29 cellular contexts compared by ENCODE assay signal in the genomic region with DNA sequence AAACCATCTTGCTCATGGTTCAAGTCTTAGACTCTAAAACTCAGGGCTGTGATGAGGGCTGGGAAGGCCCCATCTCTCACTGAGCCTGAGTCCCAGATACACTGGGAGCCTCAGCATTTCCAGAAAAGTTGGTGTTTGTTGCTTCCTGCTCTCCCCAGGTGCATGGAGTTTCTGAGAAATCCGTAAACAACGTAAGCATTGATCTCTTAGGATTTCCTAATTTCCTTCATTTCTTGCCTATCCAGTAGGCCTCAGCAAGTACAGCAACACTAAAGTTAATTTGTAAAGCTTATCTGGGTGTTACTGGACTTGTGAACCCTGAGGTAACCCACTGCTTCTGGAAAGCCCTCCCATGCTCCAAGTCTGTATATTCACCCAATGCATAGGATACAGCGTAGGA.
A peak's percentile ranks its signal among the peaks of the same experiment; 100 is the strongest.
DNase-seq lines count a peak whose midpoint lies in the region; ATAC-seq, FAIRE-seq and TF ChIP-seq lines count a peak whose summit lies in the region.
"Had no signal": no experiment of that assay in that cellular context is flagged by ENCODE, and none has a peak within 500 bp of the region (broad histone marks: within the 10 kb centered on the region; RNA-seq: fewer than 3 reads in every experiment).

No MANE protein-coding gene starts in this region.

- no peak overlapping the region for H3K4ac ChIP-seq in H9 (ENCODE audit: low read depth, low read length)

- H3K27ac ChIP-seq in H9 (ENCODE audit: insufficient read length, low read depth, low read length) (no peak overlapping the region), right lobe of liver (no peak overlapping the region), kidney (ENCODE audit: low read depth in 2 of 2, low read length in 2 of 2) (no peak overlapping the region)
- H3K27ac ChIP-seq: BLaER1 had no signal

- POLR2A ChIA-PET in WTC11 (lab: Charles Lee) = no interaction called here

- no CpG with 5 or more reads among the region's 3 CpGs for WGBS in H9 (ENCODE audit: extremely low coverage, insufficient read length, low lambda C conversion rate)
- WGBS in right lobe of liver (ENCODE audit: insufficient coverage, low coverage, low lambda C conversion rate, missing lambda C conversion rate) = 36% methylated on average over 2 of the region's 3 CpGs

- no peak for DNase-seq in H9
- peak; percentile 8 for DNase-seq in HuH-7 (ENCODE audit: low spot score)
- DNase-seq in WTC11 (ENCODE audit: low spot score) = no peak
- no peak for DNase-seq in right lobe of liver
- DNase-seq in cerebellar nuclear complex (lab: John Stamatoyannopoulos, UW) = no peak
- DNase-seq in NCI-H2107 treated with DMSO at 0.1 percent for 48 hours (lab: John Stamatoyannopoulos, UW; ENCODE audit: unreplicated experiment) = no peak
- no peak for DNase-seq in kidney
- DNase-seq: 8988T; ACHN; BE2C; C1 segment of cervical spinal cord; CD4-positive, alpha-beta memory T cell; CD4-positive, CD25-positive, alpha-beta regulatory T cell; CD8-positive, alpha-beta memory T cell; COR-L47; DMS 273 treated with DMSO at 0.1 percent for 48 hours; DMS153; DMS53; DMS79; DND-41; EL; GDM1 had no signal

- no peaks in the 10 kb centered on the region for H3K79me2 ChIP-seq in H9 (ENCODE audit: insufficient read depth, low read length)

- no peaks in the 10 kb centered on the region for H3K23me2 ChIP-seq in H9 (ENCODE audit: insufficient read length, low read depth, low read length, poor library complexity, severe bottlenecking)

- no peak overlapping the region for H3T11ph ChIP-seq in H9 (ENCODE audit: low read length)

- CTCF ChIA-PET in WTC11 (lab: Charles Lee) = no interaction called here

- H3K23ac ChIP-seq in H9 (ENCODE audit: insufficient read length, low read depth, low read length) = no peak overlapping the region

- no peak overlapping the region for H2BK120ac ChIP-seq in H9 (ENCODE audit: low read depth, low read length, poor library complexity, severe bottlenecking)

- no peak overlapping the region for H2BK5ac ChIP-seq in H9 (ENCODE audit: insufficient read length, low read length)

- H3K4me3 Mint-ChIP-seq in H9 (no peak overlapping the region), WTC11 (no peak overlapping the region)
- H3K4me3 Mint-ChIP-seq: CD14-positive monocyte; CD4-positive, alpha-beta memory T cell; CD4-positive, CD25-positive, alpha-beta regulatory T cell; CD8-positive, alpha-beta memory T cell had no signal

- FAIRE-seq in kidney (lab: Jason Lieb, UNC) = no peak
- FAIRE-seq: A204.1, GM12892, GM18507 had no signal

- H3K9me3 ChIP-seq in H9 (ENCODE audit: control insufficient read depth, low read depth, low read length) (no peaks in the 10 kb centered on the region), right lobe of liver (peaks cover 0 to 2% (median 0%) of the 10 kb centered on the region in 4 donors), kidney (ENCODE audit: control insufficient read depth in 1 of 2, low read length in 2 of 2) (peaks cover 0 to 3% of the 10 kb centered on the region in 2 donors)
- H3K9me3 ChIP-seq: BE2C had no signal

- H3K27ac Mint-ChIP-seq in H9 (no peak overlapping the region), WTC11 (no peak overlapping the region)
- H3K27ac Mint-ChIP-seq: CD14-positive monocyte; CD4-positive, alpha-beta memory T cell; CD4-positive, CD25-positive, alpha-beta regulatory T cell; CD8-positive, alpha-beta memory T cell had no signal

- no peak overlapping the region for H2AFZ ChIP-seq in H9 (ENCODE audit: low read length)

- H2BK15ac ChIP-seq in H9 (ENCODE audit: low read depth, low read length) = 0 out of 2 replicates have a peak overlapping the region, but pooled peaks have one; percentile 91

- no peak overlapping the region for H3K9ac ChIP-seq in H9 (ENCODE audit: extremely low read depth, insufficient read length, low read length)
- no peak overlapping the region for H3K9ac ChIP-seq in kidney (ENCODE audit: low read length in 2 of 2)
- H3K9ac ChIP-seq: BLaER1 had no signal

- no peak for TF ChIP-seq CTCF in H9 (conservative IDR thresholded peaks at IDR 0.05)
- no peak for TF ChIP-seq CTCF in WTC11 (IDR thresholded peaks at IDR 0.05)
- no peak for TF ChIP-seq CTCF in right lobe of liver (IDR thresholded peaks at IDR 0.05)
- TF ChIP-seq CTCF in kidney (IDR thresholded peaks at IDR 0.05; ENCODE audit: borderline replicate concordance, extremely low read depth, insufficient read depth) = no peak

- no peak for ATAC-seq in WTC11
- ATAC-seq in right lobe of liver = peak in 3 of 4 donors; percentile 24 to 76 (median 51)
- no peak for ATAC-seq in GM21360 (IDR thresholded peaks at IDR 0.05; ENCODE audit: unreplicated experiment)
- ATAC-seq: GM12878 had no signal

- peak overlapping the region; percentile 71; the same call in 1 of the 2 replicates for H3K14ac ChIP-seq in H9 (ENCODE audit: insufficient read depth, low read length)

- H3K36me3 ChIP-seq in right lobe of liver (no peaks in the 10 kb centered on the region), kidney (ENCODE audit: control insufficient read depth in 1 of 2, insufficient read depth in 2 of 2, low read length in 2 of 2) (no peaks in the 10 kb centered on the region)
- H3K36me3 ChIP-seq: BE2C, BLaER1 had no signal

- intact Hi-C loops in right lobe of liver (cut with DNase I) = no loop called here
- intact Hi-C loops in kidney (cut with DNase I) = no loop called here

- H3K4me2 ChIP-seq in H9 (ENCODE audit: insufficient read depth, insufficient read length, low read length) = no peak overlapping the region
- H3K4me2 ChIP-seq: BLaER1 had no signal

- no peak overlapping the region for H2BK12ac ChIP-seq in H9 (ENCODE audit: insufficient read length, low read depth, low read length)

- H3K4me1 ChIP-seq in H9 (ENCODE audit: insufficient read depth, low read length) (peaks cover 5% of the 10 kb centered on the region; the same call in 1 of the 2 replicates), right lobe of liver (peaks cover 0 to 4% (median 0%) of the 10 kb centered on the region in 4 donors), kidney (ENCODE audit: control insufficient read depth in 1 of 2, insufficient read depth in 1 of 2, low read depth in 1 of 2, low read length in 2 of 2) (peaks cover 3 to 9% of the 10 kb centered on the region in 2 donors)

- no peak overlapping the region for H2BK20ac ChIP-seq in H9 (ENCODE audit: low read depth, low read length, poor library complexity, severe bottlenecking)

- H4K8ac ChIP-seq in H9 (replicated peaks; ENCODE audit: insufficient read length, low read depth, low read length) = no peak overlapping the region

- H3K56ac ChIP-seq in H9 (ENCODE audit: insufficient read length, low read depth, low read length) = no peak overlapping the region

- H3K9me3 Mint-ChIP-seq in H9 (peaks cover 6% of the 10 kb centered on the region in 2 experiments; a peak in 4 of 5 replicates), WTC11 (peaks cover 6% of the 10 kb centered on the region)

- no peak overlapping the region for H4K91ac ChIP-seq in H9 (ENCODE audit: insufficient read length, low read depth, low read length)

- no peaks in the 10 kb centered on the region; the same call in 1 of the 2 replicates for H3K27me3 Mint-ChIP-seq in H9 (ENCODE audit: low read depth)
- no peaks in the 10 kb centered on the region for H3K27me3 Mint-ChIP-seq in WTC11 (ENCODE audit: low read depth)
- H3K27me3 Mint-ChIP-seq: CD4-positive, alpha-beta memory T cell; CD4-positive, CD25-positive, alpha-beta regulatory T cell; CD8-positive, alpha-beta memory T cell had no signal

- no peak overlapping the region for H3K18ac ChIP-seq in H9 (ENCODE audit: insufficient read length, low read depth, low read length)

- H3K27me3 ChIP-seq in H9 (ENCODE audit: insufficient read depth, low read length) = no peaks in the 10 kb centered on the region
- H3K27me3 ChIP-seq in right lobe of liver = no peaks in the 10 kb centered on the region
- H3K27me3 ChIP-seq: BE2C, BLaER1 had no signal

- H3K4me1 Mint-ChIP-seq in H9 = peaks cover 22 to 24% of the 10 kb centered on the region in 2 experiments
- peaks cover 31% of the 10 kb centered on the region for H3K4me1 Mint-ChIP-seq in WTC11
- H3K4me1 Mint-ChIP-seq: CD14-positive monocyte; CD4-positive, alpha-beta memory T cell; CD4-positive, CD25-positive, alpha-beta regulatory T cell; CD8-positive, alpha-beta memory T cell had no signal

- peaks cover 2 to 7% (median 3%) of the 10 kb centered on the region in 3 experiments; a peak in 5 of 7 replicates for H3K36me3 Mint-ChIP-seq in H9 (ENCODE audit: insufficient read depth in 1 of 3, low read depth in 3 of 3)
- peaks cover 6% of the 10 kb centered on the region for H3K36me3 Mint-ChIP-seq in WTC11
- H3K36me3 Mint-ChIP-seq: CD14-positive monocyte had no signal

- no peak overlapping the region for H3K4me3 ChIP-seq in right lobe of liver
- H3K4me3 ChIP-seq in kidney (ENCODE audit: low read length in 2 of 2) = no peak overlapping the region
- H3K4me3 ChIP-seq: BLaER1, GM12878 had no signal

- H3K79me1 ChIP-seq in H9 (ENCODE audit: insufficient read depth, low read depth, low read length, poor library complexity, severe bottlenecking) = no peaks in the 10 kb centered on the region

- peak overlapping the region; percentile 87 for H2AK5ac ChIP-seq in H9 (ENCODE audit: insufficient read length, low read length)

- no peaks in the 10 kb centered on the region for H4K20me1 ChIP-seq in H9 (ENCODE audit: control insufficient read depth, insufficient read depth, insufficient read length)
- H4K20me1 ChIP-seq: BLaER1 had no signal

- no peak overlapping the region for H4K5ac ChIP-seq in H9 (ENCODE audit: insufficient read length, low read depth, low read length)

- TF ChIP-seq POLR2A in right lobe of liver (IDR thresholded peaks at IDR 0.05) = no peak

TF ChIP-seq in WTC11, 78 proteins besides CTCF, POLR2A, EP300 and RAD21:
- peak; percentile 40; the same call in 1 of the 2 replicates for TF ChIP-seq GABPB1 (CRISPR knock-in tag; IDR thresholded peaks at IDR 0.05)
- TF ChIP-seq NR3C1 (CRISPR knock-in tag; conservative IDR thresholded peaks at IDR 0.05; ENCODE audit: low read depth) = no peak

Comparison
In these comparisons a context has a peak if more than half of its experiments do, and no peak if none do; other contexts are left out.
1. ATAC-seq: peak in right lobe of liver (3 of 4); none in WTC11 (single experiment) and GM21360 (single experiment).